Comparison of ENCODE assay signal across 1 cellular context in genomic region chr17:32752934-32753333, GRCh38.
A peak's percentile ranks its signal among the peaks of the same experiment; 100 is the strongest.
TF ChIP-seq lines count a peak whose summit lies in the region.

No MANE protein-coding gene starts in this region.

TF ChIP-seq in HEK293, 187 proteins besides CTCF, POLR2A, EP300 and RAD21 (continued from another document):
- TF ChIP-seq ZNF280D (tag by site-specific recombination; IDR thresholded peaks at IDR 0.05) (peak; percentile 22; the same call in 1 of the 2 replicates), YY2 (tag by site-specific recombination; IDR thresholded peaks at IDR 0.05) (no peak), ZNF530 (tag by site-specific recombination; IDR thresholded peaks at IDR 0.05; ENCODE audit: low read depth) (no peak)
